In the genomic region with DNA sequence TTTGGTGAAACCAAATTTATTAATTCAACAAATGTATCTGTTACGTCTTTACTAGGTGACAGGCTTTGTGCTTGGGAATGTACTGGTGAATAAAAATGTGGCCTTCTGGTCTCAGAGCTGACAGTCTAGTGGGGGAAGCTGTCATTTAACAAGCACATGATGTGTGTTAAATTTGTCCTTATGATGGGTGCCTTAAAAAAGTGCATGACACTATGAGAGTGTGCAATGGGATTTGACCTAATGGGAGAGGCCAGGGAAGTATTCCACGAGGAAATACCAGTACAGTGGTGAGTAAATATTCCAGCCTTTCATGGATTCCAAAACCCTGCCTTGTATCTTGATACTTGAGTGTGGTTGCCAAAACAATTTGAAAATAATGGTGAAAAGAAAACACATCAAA, we compare ENCODE assay signal across 20 cellular contexts.
"Had no signal": no experiment of that assay in that cellular context is flagged by ENCODE, and none has a peak within 500 bp of the region (broad histone marks: within the 10 kb centered on the region; RNA-seq: fewer than 3 reads in every experiment).

No MANE protein-coding gene starts in this region.

- H3K27ac ChIP-seq: left lung, parathyroid adenoma, prostate gland, upper lobe of left lung, uterus had no signal

- H3K27me3 ChIP-seq: left lung, tibial artery, upper lobe of left lung, uterus had no signal

- H3K4me3 ChIP-seq: left lung, lung, prostate gland, smooth muscle cell, tibial artery, upper lobe of left lung, uterus had no signal

- H3K4me1 ChIP-seq: left lung, prostate gland, upper lobe of left lung, uterus had no signal

- H3K36me3 ChIP-seq: left lung, prostate gland, tibial artery, upper lobe of left lung, uterus had no signal

- DNase-seq: effector memory CD4-positive, alpha-beta T cell; foreskin melanocyte; head of caudate nucleus; hypothalamus; islet precursor cell; left lung; mesenchymal stem cell; midbrain; naive B cell; retina; stimulated activated CD4-positive, alpha-beta T cell treated with anti-CD3 and anti-CD28 coated beads, Interleukin-2, amount 100 ng/mL, for 48 hours; stimulated activated naive CD8-positive, alpha-beta T cell treated with anti-CD3 and anti-CD28 coated beads, Interleukin-15, Interleukin-2, amounts not matched to agents 100 U/mL and 50 U/mL, for 24 hours; tibial artery; upper lobe of left lung; uterus had no signal

- H3K9me3 ChIP-seq: left lung, prostate gland, tibial artery, upper lobe of left lung, uterus had no signal

- ATAC-seq: esophagus mucosa; left lung; stimulated activated naive CD8-positive, alpha-beta T cell treated with anti-CD3 and anti-CD28 coated beads, Interleukin-15, Interleukin-2, amounts not matched to agents 100 U/mL and 50 U/mL, for 24 hours had no signal
